ENCODE assay signal across 1 cellular context in the genomic region with DNA sequence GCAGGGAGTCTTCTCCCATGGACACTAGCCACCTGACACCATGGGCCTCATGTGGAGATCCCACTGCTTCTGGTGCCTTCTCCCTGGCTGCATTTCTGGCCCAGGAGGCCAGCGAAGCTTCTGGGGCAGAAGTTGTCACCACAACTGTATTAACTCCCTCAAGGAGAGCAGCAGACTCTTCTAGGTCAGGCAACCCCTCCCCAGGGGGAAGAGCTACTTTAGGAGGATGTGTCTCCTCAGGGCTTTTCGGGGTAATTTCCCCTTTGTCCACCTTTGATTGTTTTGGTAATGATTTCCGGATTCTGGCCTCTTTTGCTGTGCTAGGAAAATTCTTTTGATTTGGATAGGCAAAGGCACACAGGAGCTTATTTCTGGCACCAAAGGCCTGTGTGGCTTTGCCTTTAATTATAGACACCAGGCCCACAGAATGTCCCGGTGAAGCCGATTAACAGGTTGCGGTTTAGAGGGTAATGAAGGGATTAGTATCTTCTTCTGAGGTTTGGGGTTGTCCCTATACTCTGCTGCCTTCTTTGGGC.
TF ChIP-seq lines count a peak whose summit lies in the region.

No MANE protein-coding gene starts in this region.

TF ChIP-seq in HepG2, 621 proteins besides CTCF, POLR2A, EP300 and RAD21:
- no peak for TF ChIP-seq U2AF2 (IDR thresholded peaks at IDR 0.05; ENCODE audit: low read depth, low read length)
- no peak for TF ChIP-seq ZNF564 (CRISPR knock-in tag; IDR thresholded peaks at IDR 0.05)
- no peak for TF ChIP-seq ZNF354B (CRISPR knock-in tag; IDR thresholded peaks at IDR 0.05)
- TF ChIP-seq NCOR1 (IDR thresholded peaks at IDR 0.05; ENCODE audit: borderline replicate concordance, low read length), result no peak
- no peak for TF ChIP-seq FOXJ3 (CRISPR knock-in tag; IDR thresholded peaks at IDR 0.05; ENCODE audit: borderline replicate concordance)
- no peak for TF ChIP-seq ZNF446 (CRISPR knock-in tag; IDR thresholded peaks at IDR 0.05)
- TF ChIP-seq TFE3 (CRISPR knock-in tag; IDR thresholded peaks at IDR 0.05), result no peak
- no peak for TF ChIP-seq CREM (IDR thresholded peaks at IDR 0.05)
- TF ChIP-seq CREM (CRISPR knock-in tag; IDR thresholded peaks at IDR 0.05), result no peak
- TF ChIP-seq ZC3H4 (CRISPR knock-in tag; IDR thresholded peaks at IDR 0.05; ENCODE audit: borderline replicate concordance), result no peak
- TF ChIP-seq RELA (CRISPR knock-in tag; IDR thresholded peaks at IDR 0.05), result no peak
- TF ChIP-seq, protein P1, sequence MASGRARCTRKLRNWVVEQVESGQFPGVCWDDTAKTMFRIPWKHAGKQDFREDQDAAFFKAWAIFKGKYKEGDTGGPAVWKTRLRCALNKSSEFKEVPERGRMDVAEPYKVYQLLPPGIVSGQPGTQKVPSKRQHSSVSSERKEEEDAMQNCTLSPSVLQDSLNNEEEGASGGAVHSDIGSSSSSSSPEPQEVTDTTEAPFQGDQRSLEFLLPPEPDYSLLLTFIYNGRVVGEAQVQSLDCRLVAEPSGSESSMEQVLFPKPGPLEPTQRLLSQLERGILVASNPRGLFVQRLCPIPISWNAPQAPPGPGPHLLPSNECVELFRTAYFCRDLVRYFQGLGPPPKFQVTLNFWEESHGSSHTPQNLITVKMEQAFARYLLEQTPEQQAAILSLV (CRISPR knock-in tag; IDR thresholded peaks at IDR 0.05; ENCODE audit: borderline replicate concordance), result no peak
- no peak for TF ChIP-seq ZNF282 (IDR thresholded peaks at IDR 0.05; ENCODE audit: partially characterized antibody)
- TF ChIP-seq PRPF4 (IDR thresholded peaks at IDR 0.05; ENCODE audit: low read depth, low read length, poor library complexity, severe bottlenecking), result no peak
- TF ChIP-seq ZNF501 (CRISPR knock-in tag; IDR thresholded peaks at IDR 0.05), result no peak
- TF ChIP-seq, protein P2, sequence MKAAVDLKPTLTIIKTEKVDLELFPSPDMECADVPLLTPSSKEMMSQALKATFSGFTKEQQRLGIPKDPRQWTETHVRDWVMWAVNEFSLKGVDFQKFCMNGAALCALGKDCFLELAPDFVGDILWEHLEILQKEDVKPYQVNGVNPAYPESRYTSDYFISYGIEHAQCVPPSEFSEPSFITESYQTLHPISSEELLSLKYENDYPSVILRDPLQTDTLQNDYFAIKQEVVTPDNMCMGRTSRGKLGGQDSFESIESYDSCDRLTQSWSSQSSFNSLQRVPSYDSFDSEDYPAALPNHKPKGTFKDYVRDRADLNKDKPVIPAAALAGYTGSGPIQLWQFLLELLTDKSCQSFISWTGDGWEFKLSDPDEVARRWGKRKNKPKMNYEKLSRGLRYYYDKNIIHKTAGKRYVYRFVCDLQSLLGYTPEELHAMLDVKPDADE (CRISPR knock-in tag; IDR thresholded peaks at IDR 0.05), result no peak
